8 cellular contexts compared by ENCODE assay signal in genomic region chr6:141326426-141326825, GRCh38.
DNase-seq lines count a peak whose midpoint lies in the region; ATAC-seq lines count a peak whose summit lies in the region.

No MANE protein-coding gene starts in this region.

- intact Hi-C loops in Right ventricle myocardium superior (cut with DNase I): no loop called here

- DNase-seq in HS-27A (ENCODE audit: low read depth) (peak; percentile 97), Right ventricle myocardium superior (no peak), C1 segment of cervical spinal cord (lab: John Stamatoyannopoulos, UW) (no peak), NCI-H2227 (lab: John Stamatoyannopoulos, UW; ENCODE audit: unreplicated experiment) (no peak)
- DNase-seq in activated CD8-positive, alpha-beta memory T cell treated with anti-CD3 and anti-CD28 coated beads, Interleukin-2, amount 10 ng/mL, durations not matched to agents 7 days and 5 days: peak; percentile 78
- DNase-seq in stimulated activated CD4-positive, alpha-beta T cell treated with anti-CD3 and anti-CD28 coated beads, Interleukin-4, amount 100 ng/mL, for 24 hours: peak; percentile 75

- peak overlapping the region; percentile 66 for H3K27ac Mint-ChIP-seq in activated CD8-positive, alpha-beta memory T cell treated with anti-CD3 and anti-CD28 coated beads, Interleukin-2, amount 10 ng/mL, durations not matched to agents 7 days and 5 days

- ATAC-seq in GM18520 (IDR thresholded peaks at IDR 0.05; ENCODE audit: unreplicated experiment): peak; percentile 66
- ATAC-seq in activated CD8-positive, alpha-beta memory T cell treated with anti-CD3 and anti-CD28 coated beads, Interleukin-2, amount 10 ng/mL, durations not matched to agents 7 days and 5 days: peak; percentile 100
- peak; percentile 57 for ATAC-seq in Right ventricle myocardium superior (ENCODE audit: poor library complexity)
- no peak for ATAC-seq in GM18519 (IDR thresholded peaks at IDR 0.05; ENCODE audit: low FRiP score, unreplicated experiment)

- H3K9me3 Mint-ChIP-seq in activated CD8-positive, alpha-beta memory T cell treated with anti-CD3 and anti-CD28 coated beads, Interleukin-2, amount 10 ng/mL, durations not matched to agents 7 days and 5 days (ENCODE audit: low read depth): no peaks in the 10 kb centered on the region

- H3K4me1 Mint-ChIP-seq in activated CD8-positive, alpha-beta memory T cell treated with anti-CD3 and anti-CD28 coated beads, Interleukin-2, amount 10 ng/mL, durations not matched to agents 7 days and 5 days: peaks cover 7% of the 10 kb centered on the region

- H3K4me3 Mint-ChIP-seq in activated CD8-positive, alpha-beta memory T cell treated with anti-CD3 and anti-CD28 coated beads, Interleukin-2, amount 10 ng/mL, durations not matched to agents 7 days and 5 days: peak overlapping the region; percentile 41

- no peaks in the 10 kb centered on the region for H3K27me3 Mint-ChIP-seq in activated CD8-positive, alpha-beta memory T cell treated with anti-CD3 and anti-CD28 coated beads, Interleukin-2, amount 10 ng/mL, durations not matched to agents 7 days and 5 days

- CTCF ChIA-PET in activated CD8-positive, alpha-beta memory T cell treated with anti-CD3 and anti-CD28 coated beads, Interleukin-2, amount 10 ng/mL, durations not matched to agents 7 days and 5 days (lab: Charles Lee): no interaction called here

- H3K36me3 Mint-ChIP-seq in activated CD8-positive, alpha-beta memory T cell treated with anti-CD3 and anti-CD28 coated beads, Interleukin-2, amount 10 ng/mL, durations not matched to agents 7 days and 5 days: no peaks in the 10 kb centered on the region

Comparison
In these comparisons a context has a peak if more than half of its experiments do, and no peak if none do; other contexts are left out.
1. DNase-seq: peak in HS-27A (single experiment), activated CD8-positive, alpha-beta memory T cell treated with anti-CD3 and anti-CD28 coated beads, Interleukin-2, amount 10 ng/mL, durations not matched to agents 7 days and 5 days (single experiment) and stimulated activated CD4-positive, alpha-beta T cell treated with anti-CD3 and anti-CD28 coated beads, Interleukin-4, amount 100 ng/mL, for 24 hours (single experiment); none in Right ventricle myocardium superior (single experiment), C1 segment of cervical spinal cord (0 of 14) and NCI-H2227 (single experiment).